ENCODE assay signal across 9 cellular contexts in the genomic region with DNA sequence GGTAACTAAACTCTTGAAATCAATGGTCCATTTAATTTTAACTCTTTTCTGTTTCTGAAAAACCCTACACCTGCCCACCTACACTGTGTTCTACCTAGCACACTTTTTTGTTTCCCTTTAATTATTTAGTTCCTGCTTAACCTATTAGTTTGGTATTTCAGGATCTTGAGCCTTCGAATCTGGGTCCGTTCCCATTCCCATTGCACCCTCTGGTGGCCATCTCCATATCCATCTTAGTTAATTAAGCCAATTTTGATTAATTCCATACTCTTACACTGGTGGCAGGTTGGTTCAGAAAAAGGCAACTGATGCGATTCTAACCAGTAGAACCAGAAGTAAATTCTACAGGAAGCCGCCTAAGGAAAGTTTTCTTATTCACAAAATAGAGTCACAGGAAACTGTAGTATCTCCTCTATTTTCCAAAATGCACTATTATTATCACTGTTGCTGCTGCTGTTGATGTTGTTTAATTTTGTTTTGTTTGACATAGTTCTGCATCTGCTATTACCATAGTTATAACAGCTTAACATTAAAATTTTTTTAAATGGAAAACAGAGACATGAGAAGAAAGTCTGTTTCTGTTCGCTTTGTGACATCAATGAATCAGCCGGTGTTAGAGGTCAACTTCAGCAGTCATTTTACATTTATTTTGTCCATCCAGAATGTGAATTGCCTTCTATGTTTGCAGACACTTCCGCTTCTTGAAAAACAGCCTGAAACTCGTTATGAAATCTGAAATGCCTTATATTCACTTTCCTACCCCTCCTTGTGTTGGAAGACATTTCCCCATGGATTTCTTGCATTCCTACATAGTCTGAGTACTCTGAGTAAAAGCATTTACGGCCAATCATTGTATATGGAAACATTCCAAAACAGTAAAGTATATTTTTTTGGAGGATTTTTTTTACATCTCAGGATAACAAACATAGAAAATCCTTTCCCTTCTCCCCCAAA.
DNase-seq lines count a peak whose midpoint lies in the region; ATAC-seq, FAIRE-seq and TF ChIP-seq lines count a peak whose summit lies in the region.
"Had no signal": no experiment of that assay in that cellular context is flagged by ENCODE, and none has a peak within 500 bp of the region (broad histone marks: within the 10 kb centered on the region; RNA-seq: fewer than 3 reads in every experiment).

No MANE protein-coding gene starts in this region.

- no peak overlapping the region for H3K27ac ChIP-seq in GM23338 (ENCODE audit: low read depth)
- H3K27ac ChIP-seq in lower lobe of right lung = no peak overlapping the region
- H3K27ac ChIP-seq in prostate gland = no peak overlapping the region

- no peaks in the 10 kb centered on the region for H3F3A ChIP-seq in GM23338 (replicated peaks; ENCODE audit: low read depth)

- no peak for TF ChIP-seq POLR2A in prostate gland (IDR thresholded peaks at IDR 0.05)

- H4K20me1 ChIP-seq in GM23338 (replicated peaks; ENCODE audit: insufficient read depth) = no peaks in the 10 kb centered on the region

- H3K4me3 ChIP-seq in GM23338 = no peak overlapping the region
- H3K4me3 ChIP-seq in bronchial epithelial cell (ENCODE audit: low read depth, low read length) = no peak overlapping the region
- H3K4me3 ChIP-seq in lower lobe of right lung = no peak overlapping the region
- no peak overlapping the region for H3K4me3 ChIP-seq in prostate gland

- H3K9me2 ChIP-seq in GM23338 (ENCODE audit: insufficient read depth) = no peaks in the 10 kb centered on the region

- peak; percentile 86 for DNase-seq in GM23338 (ENCODE audit: low spot score)
- DNase-seq in NCI-H460 (ENCODE audit: extremely low read depth, low read depth) = peak; percentile 35
- DNase-seq in bronchial epithelial cell (ENCODE audit: low read depth) = peak; percentile 19
- no peak for DNase-seq in lower lobe of right lung
- DNase-seq in prostate gland (ENCODE audit: low spot score) = no peak
- no peak for DNase-seq in posterior vena cava (ENCODE audit: low spot score)

- no peak overlapping the region for H3K4me3 Mint-ChIP-seq in GM23338
- H3K4me3 Mint-ChIP-seq: central memory CD8-positive, alpha-beta T cell had no signal

- H3K4me1 ChIP-seq in GM23338 (ENCODE audit: insufficient read depth) (no peaks in the 10 kb centered on the region), lower lobe of right lung (no peaks in the 10 kb centered on the region), prostate gland (replicated peaks) (no peaks in the 10 kb centered on the region)

- H3K9me3 ChIP-seq in lower lobe of right lung (no peaks in the 10 kb centered on the region), prostate gland (no peaks in the 10 kb centered on the region)

- ATAC-seq in GM23338 (peak; percentile 79), lower lobe of right lung (no peak), GM19351 (IDR thresholded peaks at IDR 0.05; ENCODE audit: unreplicated experiment) (no peak)

- 45% methylated on average over 9 of the region's 9 CpGs for WGBS in prostate gland

- FAIRE-seq in A204.1 (lab: Jason Lieb, UNC) (peak; percentile 79), bronchial epithelial cell (lab: Jason Lieb, UNC) (no peak)

- TF ChIP-seq CTCF in GM23338 (conservative IDR thresholded peaks at IDR 0.05; ENCODE audit: low read depth in 2 of 2) (peak; percentile 82 to 92), bronchial epithelial cell (IDR thresholded peaks at IDR 0.05; ENCODE audit: insufficient read depth, low read length, severe bottlenecking) (peak; percentile 22), lower lobe of right lung (IDR thresholded peaks at IDR 0.05) (peak; percentile 41), prostate gland (IDR thresholded peaks at IDR 0.05) (peak in 2 of 4 experiments; percentile 26 to 29)

- H3K27me3 ChIP-seq in GM23338 (ENCODE audit: insufficient read depth) = no peaks in the 10 kb centered on the region
- no peaks in the 10 kb centered on the region for H3K27me3 ChIP-seq in bronchial epithelial cell (ENCODE audit: control insufficient read depth, insufficient read depth, low read length)
- no peaks in the 10 kb centered on the region for H3K27me3 ChIP-seq in lower lobe of right lung (ENCODE audit: low read depth)
- H3K27me3 ChIP-seq in prostate gland (replicated peaks; ENCODE audit: insufficient read depth) = no peaks in the 10 kb centered on the region

- peaks cover 3% of the 10 kb centered on the region; the same call in 2 of the 3 replicates for H3K4me1 Mint-ChIP-seq in GM23338
- H3K4me1 Mint-ChIP-seq: central memory CD8-positive, alpha-beta T cell had no signal

- 0 out of 2 replicates have a peak overlapping the region, but pooled peaks have one; percentile 6 for H3K27ac Mint-ChIP-seq in GM23338

- H3K4me2 ChIP-seq in GM23338 = no peak overlapping the region

- H3K9me3 Mint-ChIP-seq in GM23338 = no peaks in the 10 kb centered on the region

- H2AFZ ChIP-seq in GM23338 = no peak overlapping the region

- intact Hi-C loops in lower lobe of right lung (cut with DNase I) (no loop called here), prostate gland (cut with DNase I) (no loop called here), posterior vena cava (cut with DNase I) (no loop called here)

- no peaks in the 10 kb centered on the region for H3K27me3 Mint-ChIP-seq in GM23338 (ENCODE audit: insufficient read depth, low read depth, poor library complexity)
- H3K27me3 Mint-ChIP-seq: central memory CD8-positive, alpha-beta T cell had no signal

- H3K36me3 Mint-ChIP-seq in GM23338 (ENCODE audit: low read depth) = no peaks in the 10 kb centered on the region

- no peaks in the 10 kb centered on the region for H3K79me2 ChIP-seq in GM23338 (replicated peaks; ENCODE audit: insufficient read depth)

- H3K36me3 ChIP-seq in GM23338 (ENCODE audit: insufficient read depth) (no peaks in the 10 kb centered on the region), bronchial epithelial cell (ENCODE audit: control insufficient read depth, insufficient read depth, low read length) (no peaks in the 10 kb centered on the region), lower lobe of right lung (no peaks in the 10 kb centered on the region), prostate gland (no peaks in the 10 kb centered on the region)

TF ChIP-seq in GM23338, 12 proteins besides CTCF, POLR2A, EP300 and RAD21:
- TF ChIP-seq NANOG (IDR thresholded peaks at IDR 0.05; ENCODE audit: borderline replicate concordance) = 0 out of 2 replicates have a peak, but pooled peaks have one; percentile 12
- no peak for TF ChIP-seq JUNB (IDR thresholded peaks at IDR 0.05; ENCODE audit: unreplicated experiment)
TF ChIP-seq in GM23338: peak in this region for 1.

Comparison
In these comparisons a context has a peak if more than half of its experiments do, and no peak if none do; other contexts are left out.
1. DNase-seq: peak in GM23338 (single experiment), NCI-H460 (single experiment) and bronchial epithelial cell (single experiment); none in lower lobe of right lung (single experiment), prostate gland (single experiment) and posterior vena cava (single experiment).